In the genomic region with DNA sequence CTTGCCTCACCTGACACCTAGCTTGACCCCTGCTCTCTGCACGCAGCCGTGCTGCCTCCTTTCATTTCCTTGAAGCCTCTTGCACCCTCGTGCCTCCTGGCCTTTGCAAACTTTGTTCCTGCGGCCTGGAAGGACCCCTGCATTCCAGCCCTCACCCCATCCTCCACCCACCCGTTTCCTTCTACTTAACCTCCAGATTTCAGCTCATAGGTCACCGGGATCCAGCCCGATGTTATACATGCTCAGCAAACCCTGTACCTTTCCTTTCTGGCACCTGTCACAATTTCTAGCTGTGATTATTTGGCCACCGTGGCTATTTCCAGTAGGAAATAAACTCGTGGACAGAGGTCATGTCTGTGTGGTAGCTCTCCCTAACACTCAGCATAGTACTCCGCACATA, we compare ENCODE assay signal across 18 cellular contexts. TPM values are rescaled to one million over a fixed set of nuclear protein-coding genes. Genes with fewer than 3 reads are reported as not detected.
A peak's percentile ranks its signal among the peaks of the same experiment; 100 is the strongest.
DNase-seq lines count a peak whose midpoint lies in the region; ATAC-seq and TF ChIP-seq lines count a peak whose summit lies in the region.
"Had no signal": no experiment of that assay in that cellular context is flagged by ENCODE, and none has a peak within 500 bp of the region (broad histone marks: within the 10 kb centered on the region; RNA-seq: fewer than 3 reads in every experiment).

No MANE protein-coding gene starts in this region.

- POLR2A ChIA-PET in IMR-90 (lab: Charles Lee; ENCODE audit: unreplicated experiment) = no interaction called here

- H2AFZ ChIP-seq in IMR-90 (replicated peaks; ENCODE audit: low read length, poor library complexity) (no peak overlapping the region), trophoblast cell (ENCODE audit: insufficient read depth, low read length, poor library complexity) (no peak overlapping the region)

- no peak overlapping the region for H3K14ac ChIP-seq in IMR-90 (replicated peaks; ENCODE audit: low read depth, low read length)
- H3K14ac ChIP-seq in trophoblast cell (ENCODE audit: low read length) = no peak overlapping the region

- no peak overlapping the region for H3K56ac ChIP-seq in IMR-90 (ENCODE audit: extremely low read depth, insufficient read depth, low read length)

- no peaks in the 10 kb centered on the region for H3K9me3 ChIP-seq in CD4-positive, CD25-positive, alpha-beta regulatory T cell (ENCODE audit: control insufficient read depth in 2 of 2, low read length in 2 of 2)
- H3K9me3 ChIP-seq in IMR-90 (ENCODE audit: control insufficient read depth, insufficient read depth, low read length) (no peaks in the 10 kb centered on the region), trophoblast cell (ENCODE audit: insufficient read depth, low read depth, low read length) (no peaks in the 10 kb centered on the region)
- H3K9me3 ChIP-seq: MG63, Peyer's patch had no signal

- in situ Hi-C loops in IMR-90 (cut with MboI; ENCODE audit: low sequenced_read_pairs) = no loop called here

- no peaks in the 10 kb centered on the region for H3K9me1 ChIP-seq in IMR-90 (ENCODE audit: insufficient read depth, low read length)

- dilution Hi-C loops in IMR-90 (cut with HindIII; ENCODE audit: low sequenced_read_pairs, unreplicated experiment) = no loop called here

- H3K4me3 Mint-ChIP-seq in CD4-positive, CD25-positive, alpha-beta regulatory T cell = peak overlapping the region in 3 of 4 donors; percentile 22 to 83 (median 58)
- H3K4me3 Mint-ChIP-seq in endothelial cell (ENCODE audit: unreplicated experiment) = no peak overlapping the region
- H3K4me3 Mint-ChIP-seq: CD14-positive monocyte had no signal

- H2BK15ac ChIP-seq in IMR-90 (ENCODE audit: low read depth, low read length) = no peak overlapping the region

- H3K9me3 Mint-ChIP-seq in CD4-positive, CD25-positive, alpha-beta regulatory T cell = no peaks in the 10 kb centered on the region
- H3K9me3 Mint-ChIP-seq in endothelial cell (ENCODE audit: unreplicated experiment) = no peaks in the 10 kb centered on the region

- H3K79me1 ChIP-seq in IMR-90 (ENCODE audit: low read depth in 1 of 2, low read length in 2 of 2) = no peaks in the 10 kb centered on the region
- H3K79me1 ChIP-seq in trophoblast cell (ENCODE audit: low read length) = peaks cover 9% of the 10 kb centered on the region

- no peak for TF ChIP-seq RAD21 in IMR-90 (IDR thresholded peaks at IDR 0.05; ENCODE audit: low read length)

- no peak overlapping the region for H3K4me3 ChIP-seq in CD4-positive, CD25-positive, alpha-beta regulatory T cell (ENCODE audit: low read depth, low read length)
- H3K4me3 ChIP-seq in IMR-90 (ENCODE audit: insufficient read depth, low read depth, low read length) = no peak overlapping the region
- no peak overlapping the region for H3K4me3 ChIP-seq in trophoblast cell (ENCODE audit: low read depth, low read length)
- H3K4me3 ChIP-seq: MG63, Peyer's patch had no signal

- CTCF ChIA-PET in IMR-90 (lab: Yijun Ruan, JAX) = interaction anchor here (0.6 kb wide), 1 partner anchor 205 kb away, joined by 3 read pairs; no protein-coding TSS in a partner anchor

- H2BK120ac ChIP-seq in IMR-90 (ENCODE audit: low read depth, low read length) (no peak overlapping the region), trophoblast cell (ENCODE audit: insufficient read depth, low read length, poor library complexity) (no peak overlapping the region)

- no peak overlapping the region for H3K23ac ChIP-seq in IMR-90 (ENCODE audit: low read depth, low read length)
- H3K23ac ChIP-seq in trophoblast cell (ENCODE audit: low read length) = no peak overlapping the region

- peaks cover 23% of the 10 kb centered on the region for H3K4me1 ChIP-seq in CD4-positive, CD25-positive, alpha-beta regulatory T cell (ENCODE audit: control insufficient read depth, insufficient read depth, low read length, poor library complexity, severe bottlenecking)
- H3K4me1 ChIP-seq in IMR-90 (ENCODE audit: control insufficient read depth, insufficient read depth, low read length) (no peaks in the 10 kb centered on the region), trophoblast cell (ENCODE audit: control insufficient read depth in 1 of 2, insufficient read depth in 2 of 2, low read length in 2 of 2) (peaks cover 5 to 14% of the 10 kb centered on the region in 2 experiments)

- TF ChIP-seq CTCF in IMR-90 (conservative IDR thresholded peaks at IDR 0.05; ENCODE audit: low read depth, low read length) = no peak
- no peak for TF ChIP-seq CTCF in endothelial cell (IDR thresholded peaks at IDR 0.05; ENCODE audit: unreplicated experiment)

- no peak overlapping the region for H3K27ac Mint-ChIP-seq in CD4-positive, CD25-positive, alpha-beta regulatory T cell
- H3K27ac Mint-ChIP-seq in endothelial cell (ENCODE audit: unreplicated experiment) = peak overlapping the region; percentile 53
- H3K27ac Mint-ChIP-seq: CD14-positive monocyte had no signal

- H2BK5ac ChIP-seq in IMR-90 (ENCODE audit: low read depth, low read length, poor library complexity, severe bottlenecking) = no peak overlapping the region
- H2BK5ac ChIP-seq in trophoblast cell (ENCODE audit: low read depth, low read length, poor library complexity) = no peak overlapping the region

- WGBS in IMR-90 (ENCODE audit: extremely low coverage in 2 of 2, insufficient read length in 1 of 2), 2 experiments = 43% methylated on average over 4 of the region's 10 CpGs; no CpG with 5 or more reads in 1 of the 2 experiments
- no CpG with 5 or more reads among the region's 10 CpGs for WGBS in trophoblast cell (ENCODE audit: extremely low coverage, insufficient coverage, insufficient read length)

- intact Hi-C loops in IMR-90 (cut with micrococcal nuclease) = no loop called here
- intact Hi-C loops in left cardiac atrium (cut with DNase I) = no loop called here

- H2BK12ac ChIP-seq in trophoblast cell (ENCODE audit: low read length) = no peak overlapping the region

- H2AK5ac ChIP-seq in IMR-90 (ENCODE audit: low read depth, low read length) = no peak overlapping the region
- H2AK5ac ChIP-seq in trophoblast cell (ENCODE audit: low read length) = no peak overlapping the region

- H3K36me3 ChIP-seq in CD4-positive, CD25-positive, alpha-beta regulatory T cell (ENCODE audit: control insufficient read depth, insufficient read depth, low read length) = no peaks in the 10 kb centered on the region
- no peaks in the 10 kb centered on the region for H3K36me3 ChIP-seq in IMR-90 (ENCODE audit: control insufficient read depth, insufficient read depth, low read length)
- H3K36me3 ChIP-seq in trophoblast cell (ENCODE audit: control insufficient read depth in 1 of 2, insufficient read depth in 2 of 2, low read length in 2 of 2) = no peaks in the 10 kb centered on the region
- H3K36me3 ChIP-seq: MG63, Peyer's patch had no signal

- peaks cover 3% of the 10 kb centered on the region for H3K36me3 Mint-ChIP-seq in CD4-positive, CD25-positive, alpha-beta regulatory T cell
- peaks cover 12% of the 10 kb centered on the region for H3K36me3 Mint-ChIP-seq in endothelial cell (ENCODE audit: low read depth, unreplicated experiment)

- H2BK20ac ChIP-seq in IMR-90 (ENCODE audit: low read depth, low read length) = no peak overlapping the region

- no peak overlapping the region for H4K5ac ChIP-seq in IMR-90 (ENCODE audit: low read depth, low read length)

- TF ChIP-seq POLR2A in IMR-90 (IDR thresholded peaks at IDR 0.05; ENCODE audit: low read depth, low read length) = no peak

- H2AK9ac ChIP-seq in IMR-90 (replicated peaks; ENCODE audit: low read depth, low read length, poor library complexity) = peak overlapping the region; percentile 50

- H3K4ac ChIP-seq in IMR-90 (ENCODE audit: low read depth, low read length) (no peak overlapping the region), trophoblast cell (ENCODE audit: low read depth, low read length) (no peak overlapping the region)

- H3K4me2 ChIP-seq in IMR-90 (ENCODE audit: low read depth, low read length) (no peak overlapping the region), trophoblast cell (ENCODE audit: low read length) (no peak overlapping the region)

- H4K91ac ChIP-seq in IMR-90 (ENCODE audit: insufficient read depth, low read depth, low read length) = no peak overlapping the region
- no peak overlapping the region for H4K91ac ChIP-seq in trophoblast cell (ENCODE audit: low read depth, low read length)

- H4K20me1 ChIP-seq in IMR-90 (ENCODE audit: insufficient read depth, low read length) = no peaks in the 10 kb centered on the region

- peaks cover 2% of the 10 kb centered on the region for H3K27me3 ChIP-seq in CD4-positive, CD25-positive, alpha-beta regulatory T cell (ENCODE audit: control insufficient read depth, insufficient read depth, low read length)
- H3K27me3 ChIP-seq in IMR-90 (ENCODE audit: control insufficient read depth, insufficient read depth, low read length) (peaks cover 18% of the 10 kb centered on the region), trophoblast cell (ENCODE audit: insufficient read depth, low read length) (peaks cover 2% of the 10 kb centered on the region)

- H4K12ac ChIP-seq in trophoblast cell (ENCODE audit: low read depth, low read length) = no peak overlapping the region

- peaks cover 6% of the 10 kb centered on the region for H3K79me2 ChIP-seq in trophoblast cell (ENCODE audit: control insufficient read depth, insufficient read depth, low read length, poor library complexity)

- H3K27ac ChIP-seq in CD4-positive, CD25-positive, alpha-beta regulatory T cell (ENCODE audit: insufficient read depth, low read length, poor library complexity, severe bottlenecking) = no peak overlapping the region
- H3K27ac ChIP-seq in IMR-90 (ENCODE audit: insufficient read depth, low read length) (no peak overlapping the region), trophoblast cell (ENCODE audit: low read depth, low read length) (peak overlapping the region; percentile 20)
- H3K27ac ChIP-seq: Peyer's patch had no signal

- H3K9ac ChIP-seq in IMR-90 (ENCODE audit: low read depth, low read length) (no peak overlapping the region), trophoblast cell (ENCODE audit: low read length) (no peak overlapping the region)

- BruUV-seq in IMR-90 (replicated peaks; lab: Mats Ljungman, UMichigan) = no TSS peak

- no peak for ATAC-seq in CD4-positive, CD25-positive, alpha-beta regulatory T cell (ENCODE audit: low read depth in 2 of 2)
- ATAC-seq in IMR-90 (ENCODE audit: low read depth) (no peak), left cardiac atrium (no peak)

- H3K18ac ChIP-seq in IMR-90 (ENCODE audit: low read depth, low read length) (no peak overlapping the region), trophoblast cell (ENCODE audit: low read length) (no peak overlapping the region)

- peaks cover 11 to 34% (median 19%) of the 10 kb centered on the region in 4 donors for H3K4me1 Mint-ChIP-seq in CD4-positive, CD25-positive, alpha-beta regulatory T cell
- H3K4me1 Mint-ChIP-seq in endothelial cell (ENCODE audit: unreplicated experiment) = peaks cover 49% of the 10 kb centered on the region

- H3K27me3 Mint-ChIP-seq in CD4-positive, CD25-positive, alpha-beta regulatory T cell = peaks cover 31% of the 10 kb centered on the region
- peaks cover 9% of the 10 kb centered on the region for H3K27me3 Mint-ChIP-seq in endothelial cell (ENCODE audit: unreplicated experiment)

- no peak for DNase-seq in CD4-positive, CD25-positive, alpha-beta regulatory T cell
- DNase-seq in IMR-90 = no peak
- DNase-seq in endothelial cell (ENCODE audit: low spot score) = no peak
- no peak for DNase-seq in trophoblast cell
- no peak for DNase-seq in NCI-H345 (lab: John Stamatoyannopoulos, UW)
- DNase-seq in NCI-H1694 treated with DMSO at 0.1 percent for 48 hours (lab: John Stamatoyannopoulos, UW) = no peak
- DNase-seq in left cardiac atrium = no peak
- DNase-seq: DND-41, GDM1, H7, MG63, NCI-H1092 treated with DMSO at 0.1 percent for 48 hours, NCI-H187, NCI-H446 treated with DMSO at 0.1 percent for 48 hours, NCI-H748 treated with DMSO at 0.1 percent for 48 hours, Peyer's patch, Right ventricle myocardium superior had no signal

- H4K8ac ChIP-seq in IMR-90 (ENCODE audit: low read depth in 2 of 2, low read length in 2 of 2) = no peak overlapping the region
- no peak overlapping the region for H4K8ac ChIP-seq in trophoblast cell (ENCODE audit: low read depth, low read length)

RNA-seq across cellular contexts. Expression of a gene that starts 4.5 kb away (rescaled TPM):
- total RNA-seq in CD4-positive, CD25-positive, alpha-beta regulatory T cell = 5.0 TPM
- polyA plus RNA-seq in CD4-positive, CD25-positive, alpha-beta regulatory T cell = 1 to 10 TPM; 2.5 to 5.7 (median 4.3) TPM
- total RNA-seq in IMR-90 (2012; rRNA removed) = not detected in 2 replicates
- polyA plus RNA-seq in IMR-90 (2012; rRNA removed) = not detected in 2 replicates
- polyA plus RNA-seq in IMR-90 (2012; cell fraction: cytosol; rRNA removed) = not detected in 2 replicates
- polyA plus RNA-seq in IMR-90 (2012; cell fraction: nucleus; rRNA removed; ENCODE audit: low replicate concordance) = not detected in 2 replicates
- total RNA-seq in endothelial cell (ENCODE audit: unreplicated experiment) = 9.4 TPM
- polyA plus RNA-seq in trophoblast cell (2013) = 8.9 and 9.2 TPM in 2 replicates
- total RNA-seq in left cardiac atrium = under 1 TPM in 1 of 2 donors, not detected in 1; 0.35 TPM
- total RNA-seq: Peyer's patch had no signal
- polyA plus RNA-seq: CD14-positive monocyte had no signal
